In the genomic region with DNA sequence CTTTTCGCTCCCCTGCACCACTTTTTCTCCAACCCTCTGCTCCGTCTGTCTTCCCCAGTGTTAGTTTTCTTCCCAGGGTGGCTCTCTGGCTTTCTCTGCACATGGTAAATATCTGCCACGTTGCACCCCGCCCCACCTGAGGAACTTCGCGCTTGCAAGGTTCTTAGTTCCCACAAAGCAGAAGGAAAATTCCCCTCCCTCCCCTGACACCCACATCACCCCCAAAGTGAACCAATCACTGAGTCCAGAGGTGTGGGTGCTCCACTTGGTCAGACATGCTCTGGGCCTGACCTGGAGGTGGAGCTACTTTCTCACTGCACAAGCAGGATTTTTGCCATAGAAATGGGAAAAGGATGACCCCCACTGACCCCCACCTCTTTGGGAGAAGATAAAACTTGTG, we compare ENCODE assay signal across 16 cellular contexts.
DNase-seq lines count a peak whose midpoint lies in the region; ATAC-seq and TF ChIP-seq lines count a peak whose summit lies in the region.
"Had no signal": no experiment of that assay in that cellular context is flagged by ENCODE, and none has a peak within 500 bp of the region (broad histone marks: within the 10 kb centered on the region; RNA-seq: fewer than 3 reads in every experiment).

No MANE protein-coding gene starts in this region.

- DNase-seq in NCI-H748 (lab: John Stamatoyannopoulos, UW; ENCODE audit: unreplicated experiment) (peak; percentile 30), NCI-H748 treated with DMSO at 0.1 percent for 48 hours (lab: John Stamatoyannopoulos, UW) (no peak), AG08396 (ENCODE audit: low spot score) (no peak), glutamatergic neuron (no peak)
- no peak for DNase-seq in activated naive CD8-positive, alpha-beta T cell treated with anti-CD3 and anti-CD28 coated beads, Interleukin-2, amount 10 ng/mL, durations not matched to agents 7 days and 5 days
- DNase-seq in activated naive CD8-positive, alpha-beta T cell treated with anti-CD3 and anti-CD28 coated beads, Interleukin-2, amount 50 U/mL, for 24 hours, result no peak
- DNase-seq: Calu3; CD8-positive, alpha-beta T cell; DMS79 treated with DMSO at 0.1 percent for 48 hours; GF-D8; GOT3; H7; HFFc6 had no signal

- peaks cover 23% of the 10 kb centered on the region for H3K4me1 Mint-ChIP-seq in activated naive CD8-positive, alpha-beta T cell treated with anti-CD3 and anti-CD28 coated beads, Interleukin-2, amount 10 ng/mL, durations not matched to agents 7 days and 5 days
- peaks cover 4% of the 10 kb centered on the region for H3K4me1 Mint-ChIP-seq in activated naive CD8-positive, alpha-beta T cell treated with anti-CD3 and anti-CD28 coated beads, Interleukin-2, amount 50 U/mL, for 24 hours
- H3K4me1 Mint-ChIP-seq in glutamatergic neuron (ENCODE audit: low read depth, unreplicated experiment), result peaks cover 1% of the 10 kb centered on the region

- H3K27ac Mint-ChIP-seq in activated naive CD8-positive, alpha-beta T cell treated with anti-CD3 and anti-CD28 coated beads, Interleukin-2, amount 10 ng/mL, durations not matched to agents 7 days and 5 days, result peak overlapping the region; percentile 21
- H3K27ac Mint-ChIP-seq in activated naive CD8-positive, alpha-beta T cell treated with anti-CD3 and anti-CD28 coated beads, Interleukin-2, amount 50 U/mL, for 24 hours, result no peak overlapping the region
- H3K27ac Mint-ChIP-seq in glutamatergic neuron (ENCODE audit: unreplicated experiment), result no peak overlapping the region
- H3K27ac Mint-ChIP-seq: B cell; CD8-positive, alpha-beta T cell; HFFc6 had no signal

- H3K36me3 Mint-ChIP-seq in activated naive CD8-positive, alpha-beta T cell treated with anti-CD3 and anti-CD28 coated beads, Interleukin-2, amount 10 ng/mL, durations not matched to agents 7 days and 5 days, result peaks cover 8% of the 10 kb centered on the region
- H3K36me3 Mint-ChIP-seq in activated naive CD8-positive, alpha-beta T cell treated with anti-CD3 and anti-CD28 coated beads, Interleukin-2, amount 50 U/mL, for 24 hours (ENCODE audit: low read depth), result no peaks in the 10 kb centered on the region
- no peaks in the 10 kb centered on the region for H3K36me3 Mint-ChIP-seq in glutamatergic neuron (ENCODE audit: unreplicated experiment)
- H3K36me3 Mint-ChIP-seq: CD8-positive, alpha-beta T cell had no signal

- peaks cover 2% of the 10 kb centered on the region for H3K27me3 Mint-ChIP-seq in activated naive CD8-positive, alpha-beta T cell treated with anti-CD3 and anti-CD28 coated beads, Interleukin-2, amount 10 ng/mL, durations not matched to agents 7 days and 5 days
- H3K27me3 Mint-ChIP-seq in activated naive CD8-positive, alpha-beta T cell treated with anti-CD3 and anti-CD28 coated beads, Interleukin-2, amount 50 U/mL, for 24 hours, result no peaks in the 10 kb centered on the region
- H3K27me3 Mint-ChIP-seq in glutamatergic neuron (ENCODE audit: unreplicated experiment), result peaks cover 2% of the 10 kb centered on the region

- H3K9me3 Mint-ChIP-seq in activated naive CD8-positive, alpha-beta T cell treated with anti-CD3 and anti-CD28 coated beads, Interleukin-2, amount 10 ng/mL, durations not matched to agents 7 days and 5 days, result peaks cover 1% of the 10 kb centered on the region
- H3K9me3 Mint-ChIP-seq in activated naive CD8-positive, alpha-beta T cell treated with anti-CD3 and anti-CD28 coated beads, Interleukin-2, amount 50 U/mL, for 24 hours, result no peaks in the 10 kb centered on the region
- H3K9me3 Mint-ChIP-seq in glutamatergic neuron (ENCODE audit: unreplicated experiment), result no peaks in the 10 kb centered on the region
- H3K9me3 Mint-ChIP-seq: CD8-positive, alpha-beta T cell; HFFc6 had no signal

- ATAC-seq in activated naive CD8-positive, alpha-beta T cell treated with anti-CD3 and anti-CD28 coated beads, Interleukin-2, amount 10 ng/mL, durations not matched to agents 7 days and 5 days (ENCODE audit: low read depth), result no peak
- ATAC-seq in activated naive CD8-positive, alpha-beta T cell treated with anti-CD3 and anti-CD28 coated beads, Interleukin-2, amount 50 U/mL, for 24 hours, result no peak
- peak; percentile 18 for ATAC-seq in esophagus mucosa
- ATAC-seq: CD8-positive, alpha-beta T cell; HCT116 had no signal

- H3K4me3 Mint-ChIP-seq in activated naive CD8-positive, alpha-beta T cell treated with anti-CD3 and anti-CD28 coated beads, Interleukin-2, amount 10 ng/mL, durations not matched to agents 7 days and 5 days, result no peak overlapping the region
- H3K4me3 Mint-ChIP-seq in activated naive CD8-positive, alpha-beta T cell treated with anti-CD3 and anti-CD28 coated beads, Interleukin-2, amount 50 U/mL, for 24 hours, result no peak overlapping the region
- no peak overlapping the region for H3K4me3 Mint-ChIP-seq in glutamatergic neuron (ENCODE audit: unreplicated experiment)
- H3K4me3 Mint-ChIP-seq: B cell; CD8-positive, alpha-beta T cell; HFFc6 had no signal

- POLR2A ChIA-PET in activated naive CD8-positive, alpha-beta T cell treated with anti-CD3 and anti-CD28 coated beads, Interleukin-2, amount 10 ng/mL, durations not matched to agents 7 days and 5 days (lab: Charles Lee), result no interaction called here

- no peak for TF ChIP-seq CTCF in glutamatergic neuron (IDR thresholded peaks at IDR 0.05; ENCODE audit: partially characterized antibody, unreplicated experiment)
